ENCODE assay signal across 9 cellular contexts in the genomic region with DNA sequence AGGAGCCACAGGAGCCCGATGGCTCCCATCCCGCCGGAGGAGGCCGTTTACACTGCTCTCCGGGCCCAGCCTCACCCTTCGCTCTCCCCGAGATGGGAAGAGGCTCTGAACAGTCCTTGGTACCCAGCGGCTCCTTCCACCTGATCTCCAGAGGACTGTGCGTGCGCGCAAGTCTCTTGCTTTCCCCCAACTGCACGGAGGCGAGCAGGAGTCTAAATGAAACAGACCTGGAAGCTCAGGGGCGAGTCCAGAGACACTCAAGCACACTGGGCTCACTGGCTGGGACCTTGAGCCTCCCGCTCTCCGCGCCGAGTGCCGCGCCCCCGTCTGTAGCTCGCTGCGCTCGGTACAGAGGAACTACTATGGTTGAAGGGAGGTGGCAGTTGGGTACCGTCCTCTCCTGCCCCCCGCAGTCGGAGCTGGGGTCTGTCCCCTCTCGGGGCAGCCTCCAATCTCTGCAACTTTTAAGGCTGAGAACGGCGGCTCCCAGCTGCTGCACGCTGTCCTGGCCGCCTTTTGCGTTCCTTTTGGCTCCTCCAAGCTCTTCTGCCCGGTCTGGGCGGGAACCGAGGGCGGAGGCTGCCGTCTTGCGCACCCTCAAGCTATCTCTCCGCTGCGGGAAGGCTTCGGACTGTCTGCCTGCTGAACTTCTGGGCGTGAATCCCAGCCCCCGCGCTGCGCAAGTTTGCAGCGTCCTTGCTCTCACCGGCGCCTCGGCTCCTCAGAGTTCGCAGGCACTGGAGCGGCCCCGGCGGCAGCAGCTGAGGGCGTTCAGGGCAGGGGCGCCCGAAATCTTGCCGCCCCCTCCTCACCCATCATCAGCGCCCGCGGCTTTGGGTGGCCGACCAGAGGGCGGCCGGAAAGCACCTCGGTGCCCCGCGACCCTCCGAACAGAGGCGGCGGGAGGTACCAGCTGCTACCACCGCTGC. TPM values are rescaled to one million over a fixed set of nuclear protein-coding genes. Genes with fewer than 3 reads are reported as not detected.
DNase-seq lines count a peak whose midpoint lies in the region; ATAC-seq and TF ChIP-seq lines count a peak whose summit lies in the region.
"Had no signal": no experiment of that assay in that cellular context is flagged by ENCODE, and none has a peak within 500 bp of the region (broad histone marks: within the 10 kb centered on the region; RNA-seq: fewer than 3 reads in every experiment).

No MANE protein-coding gene starts in this region.

- intact Hi-C loops in esophagus squamous epithelium (cut with DNase I), result loop anchor here (5.0 kb wide), 1 partner anchor 106 kb away; no protein-coding TSS in a partner anchor
- intact Hi-C loops in PC-9 (cut with micrococcal nuclease; ENCODE audit: unreplicated experiment), result no loop called here
- intact Hi-C loops in left colon (cut with DNase I, micrococcal nuclease), result no loop called here

- ATAC-seq in left colon, result no peak

- H3K4me3 Mint-ChIP-seq in neural progenitor cell, result peak overlapping the region; percentile 86

- no peaks in the 10 kb centered on the region for H3K9me3 ChIP-seq in esophagus squamous epithelium
- H3K9me3 ChIP-seq in neural progenitor cell (ENCODE audit: low read depth), result no peaks in the 10 kb centered on the region
- H3K9me3 ChIP-seq in PC-9 (ENCODE audit: insufficient read depth, low read depth), result no peaks in the 10 kb centered on the region

- H3F3A ChIP-seq in neural progenitor cell (ENCODE audit: low read depth) (no peaks in the 10 kb centered on the region), PC-9 (ENCODE audit: insufficient read depth, low read depth) (no peaks in the 10 kb centered on the region)

- H3K27me3 Mint-ChIP-seq in neural progenitor cell (ENCODE audit: insufficient read depth, low read depth), result peaks cover 13% of the 10 kb centered on the region

- peaks cover 19% of the 10 kb centered on the region for H3K4me1 Mint-ChIP-seq in neural progenitor cell

- 0 to 3% methylated on average over 1 to 6 of the region's 71 CpGs for WGBS in esophagus squamous epithelium, 2 donors

- H3K36me3 Mint-ChIP-seq in neural progenitor cell, result no peaks in the 10 kb centered on the region

- DNase-seq in NCI-H524 (lab: John Stamatoyannopoulos, UW) (peak; percentile 18 to 84), NCI-H524 treated with DMSO at 0.1 percent for 48 hours (lab: John Stamatoyannopoulos, UW) (no peak), RPMI7951 (ENCODE audit: low read depth) (peak; percentile 29), esophagus squamous epithelium (lab: John Stamatoyannopoulos, UW) (no peak), neural progenitor cell (ENCODE audit: low spot score) (peak; percentile 37), iPS-NIHi7 (ENCODE audit: extremely low spot score) (no peak), PC-9 (no peak), left colon (no peak)

- CTCF ChIA-PET in PC-9 (lab: Charles Lee), result interaction anchor here (0.6 kb wide), 1 partner anchor 87 kb away, joined by 8 read pairs; no protein-coding TSS in a partner anchor

- no peak overlapping the region for H3K9ac ChIP-seq in neural progenitor cell

- POLR2A ChIA-PET in PC-9 (lab: Charles Lee; ENCODE audit: unreplicated experiment), result no interaction called here

- H3K9me2 ChIP-seq in PC-9 (ENCODE audit: insufficient read depth), result no peaks in the 10 kb centered on the region

- H3K27ac Mint-ChIP-seq in neural progenitor cell, result no peak overlapping the region

- H3K4me2 ChIP-seq in neural progenitor cell, result peak overlapping the region; percentile 94
- no peak overlapping the region for H3K4me2 ChIP-seq in PC-9

- H3K36me3 ChIP-seq in esophagus squamous epithelium (no peaks in the 10 kb centered on the region), neural progenitor cell (no peaks in the 10 kb centered on the region), PC-9 (ENCODE audit: low read depth) (no peaks in the 10 kb centered on the region)

- no peak for TF ChIP-seq POLR2A in esophagus squamous epithelium (IDR thresholded peaks at IDR 0.05)

- H3K27ac ChIP-seq in esophagus squamous epithelium, result no peak overlapping the region
- H3K27ac ChIP-seq in neural progenitor cell, result no peak overlapping the region
- no peak overlapping the region for H3K27ac ChIP-seq in PC-9

- H3K4me3 ChIP-seq in esophagus squamous epithelium (peak overlapping the region; percentile 18 to 62 (median 40)), neural progenitor cell (peak overlapping the region; percentile 67), PC-9 (no peak overlapping the region)

- H2AFZ ChIP-seq in neural progenitor cell (replicated peaks), result peak overlapping the region; percentile 45
- no peak overlapping the region for H2AFZ ChIP-seq in PC-9

- H4K20me1 ChIP-seq in neural progenitor cell (ENCODE audit: low read depth) (peaks cover 24% of the 10 kb centered on the region), PC-9 (ENCODE audit: insufficient read depth) (no peaks in the 10 kb centered on the region)

- TF ChIP-seq CTCF in esophagus squamous epithelium (IDR thresholded peaks at IDR 0.05), result no peak
- no peak for TF ChIP-seq CTCF in neural progenitor cell (IDR thresholded peaks at IDR 0.05)
- TF ChIP-seq CTCF in PC-9 (conservative IDR thresholded peaks at IDR 0.05), result no peak

- H3K79me2 ChIP-seq in neural progenitor cell (ENCODE audit: low read depth) (no peaks in the 10 kb centered on the region), PC-9 (ENCODE audit: low read depth) (no peaks in the 10 kb centered on the region)

- H3K27me3 ChIP-seq in esophagus squamous epithelium, result peaks cover 0 to 76% (median 9%) of the 10 kb centered on the region in 4 donors
- H3K27me3 ChIP-seq in neural progenitor cell, result peaks cover 88% of the 10 kb centered on the region
- peaks cover 19% of the 10 kb centered on the region for H3K27me3 ChIP-seq in PC-9 (ENCODE audit: insufficient read depth, low read depth)

- no TSS peak for BruUV-seq in PC-9 (replicated peaks; lab: Mats Ljungman, UMichigan)

- peaks cover 20 to 33% (median 23%) of the 10 kb centered on the region in 3 donors for H3K4me1 ChIP-seq in esophagus squamous epithelium
- H3K4me1 ChIP-seq in neural progenitor cell, result peaks cover 9% of the 10 kb centered on the region
- H3K4me1 ChIP-seq in PC-9 (replicated peaks; ENCODE audit: insufficient read depth), result no peaks in the 10 kb centered on the region

- no peaks in the 10 kb centered on the region for H3K9me3 Mint-ChIP-seq in neural progenitor cell

RNA-seq across cellular contexts. Expression of a gene that starts 0.5 kb away (rescaled TPM):
- 0.12 and 0.29 TPM in 2 replicates for total RNA-seq in RPMI7951 (2014; rRNA removed; shearing (Covaris generic))
- under 1 TPM in 1 of 4 donors, not detected in 3; 0.19 TPM for total RNA-seq in esophagus squamous epithelium
- 0.06 TPM in 1 of 2 replicates, not detected in the other for total RNA-seq in neural progenitor cell (ENCODE audit: low replicate concordance)
- not detected in 2 replicates for total RNA-seq in PC-9 (2021)
- total RNA-seq in left colon, result under 1 TPM; 0.06 to 0.25 TPM
- total RNA-seq: T-helper 2 cell treated with Interferon-gamma antibody and Interleukin-4, amounts not matched to agents 100 ng/mL and 5 ng/mL, for 36 hours had no signal

Comparison
In these comparisons a context has a peak if more than half of its experiments do, and no peak if none do; other contexts are left out.
1. DNase-seq: peak in NCI-H524 (2 of 2), RPMI7951 (single experiment) and neural progenitor cell (single experiment); none in NCI-H524 treated with DMSO at 0.1 percent for 48 hours (single experiment), esophagus squamous epithelium (single experiment), iPS-NIHi7 (single experiment), PC-9 (0 of 2) and left colon (0 of 2).